Comparison of ENCODE assay signal across 1 cellular context in genomic region chr22:19970479-19971275, GRCh38.
TF ChIP-seq lines count a peak whose summit lies in the region.

No MANE protein-coding gene starts in this region.

TF ChIP-seq in HepG2, 621 proteins besides CTCF, POLR2A, EP300 and RAD21 (continued from another document and continues in another):
- no peak; the same call in 1 of the 2 replicates for TF ChIP-seq ZHX2 (IDR thresholded peaks at IDR 0.05; ENCODE audit: low read depth)
- TF ChIP-seq ZHX2 (CRISPR knock-in tag; IDR thresholded peaks at IDR 0.05; ENCODE audit: borderline replicate concordance), result no peak
- no peak for TF ChIP-seq MATR3 (CRISPR knock-in tag; IDR thresholded peaks at IDR 0.05)
- TF ChIP-seq ZNF547 (CRISPR knock-in tag; IDR thresholded peaks at IDR 0.05), result no peak
- no peak for TF ChIP-seq NFIB (CRISPR knock-in tag; IDR thresholded peaks at IDR 0.05; ENCODE audit: borderline replicate concordance)
- no peak for TF ChIP-seq ZNF407 (CRISPR knock-in tag; IDR thresholded peaks at IDR 0.05; ENCODE audit: not compliant biosample characterization)
- no peak for TF ChIP-seq TCF7L2 (IDR thresholded peaks at IDR 0.05; ENCODE audit: low read depth, low read length)
- TF ChIP-seq, protein P1, sequence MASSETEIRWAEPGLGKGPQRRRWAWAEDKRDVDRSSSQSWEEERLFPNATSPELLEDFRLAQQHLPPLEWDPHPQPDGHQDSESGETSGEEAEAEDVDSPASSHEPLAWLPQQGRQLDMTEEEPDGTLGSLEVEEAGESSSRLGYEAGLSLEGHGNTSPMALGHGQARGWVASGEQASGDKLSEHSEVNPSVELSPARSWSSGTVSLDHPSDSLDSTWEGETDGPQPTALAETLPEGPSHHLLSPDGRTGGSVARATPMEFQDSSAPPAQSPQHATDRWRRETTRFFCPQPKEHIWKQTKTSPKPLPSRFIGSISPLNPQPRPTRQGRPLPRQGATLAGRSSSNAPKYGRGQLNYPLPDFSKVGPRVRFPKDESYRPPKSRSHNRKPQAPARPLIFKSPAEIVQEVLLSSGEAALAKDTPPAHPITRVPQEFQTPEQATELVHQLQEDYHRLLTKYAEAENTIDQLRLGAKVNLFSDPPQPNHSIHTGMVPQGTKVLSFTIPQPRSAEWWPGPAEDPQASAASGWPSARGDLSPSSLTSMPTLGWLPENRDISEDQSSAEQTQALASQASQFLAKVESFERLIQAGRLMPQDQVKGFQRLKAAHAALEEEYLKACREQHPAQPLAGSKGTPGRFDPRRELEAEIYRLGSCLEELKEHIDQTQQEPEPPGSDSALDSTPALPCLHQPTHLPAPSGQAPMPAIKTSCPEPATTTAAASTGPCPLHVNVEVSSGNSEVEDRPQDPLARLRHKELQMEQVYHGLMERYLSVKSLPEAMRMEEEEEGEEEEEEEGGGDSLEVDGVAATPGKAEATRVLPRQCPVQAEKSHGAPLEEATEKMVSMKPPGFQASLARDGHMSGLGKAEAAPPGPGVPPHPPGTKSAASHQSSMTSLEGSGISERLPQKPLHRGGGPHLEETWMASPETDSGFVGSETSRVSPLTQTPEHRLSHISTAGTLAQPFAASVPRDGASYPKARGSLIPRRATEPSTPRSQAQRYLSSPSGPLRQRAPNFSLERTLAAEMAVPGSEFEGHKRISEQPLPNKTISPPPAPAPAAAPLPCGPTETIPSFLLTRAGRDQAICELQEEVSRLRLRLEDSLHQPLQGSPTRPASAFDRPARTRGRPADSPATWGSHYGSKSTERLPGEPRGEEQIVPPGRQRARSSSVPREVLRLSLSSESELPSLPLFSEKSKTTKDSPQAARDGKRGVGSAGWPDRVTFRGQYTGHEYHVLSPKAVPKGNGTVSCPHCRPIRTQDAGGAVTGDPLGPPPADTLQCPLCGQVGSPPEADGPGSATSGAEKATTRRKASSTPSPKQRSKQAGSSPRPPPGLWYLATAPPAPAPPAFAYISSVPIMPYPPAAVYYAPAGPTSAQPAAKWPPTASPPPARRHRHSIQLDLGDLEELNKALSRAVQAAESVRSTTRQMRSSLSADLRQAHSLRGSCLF (CRISPR knock-in tag; IDR thresholded peaks at IDR 0.05; ENCODE audit: borderline replicate concordance), result no peak
- TF ChIP-seq MYC (CRISPR knock-in tag; IDR thresholded peaks at IDR 0.05; ENCODE audit: borderline replicate concordance), result peak; percentile 88
- no peak for TF ChIP-seq ZNF782 (CRISPR knock-in tag; IDR thresholded peaks at IDR 0.05; ENCODE audit: borderline replicate concordance)
- TF ChIP-seq ZFP82 (CRISPR knock-in tag; IDR thresholded peaks at IDR 0.05; ENCODE audit: borderline replicate concordance), result 0 out of 2 replicates have a peak, but pooled peaks have one; percentile 31
- peak; percentile 83 for TF ChIP-seq ZNF619 (CRISPR knock-in tag; IDR thresholded peaks at IDR 0.05)
- TF ChIP-seq, protein P2, sequence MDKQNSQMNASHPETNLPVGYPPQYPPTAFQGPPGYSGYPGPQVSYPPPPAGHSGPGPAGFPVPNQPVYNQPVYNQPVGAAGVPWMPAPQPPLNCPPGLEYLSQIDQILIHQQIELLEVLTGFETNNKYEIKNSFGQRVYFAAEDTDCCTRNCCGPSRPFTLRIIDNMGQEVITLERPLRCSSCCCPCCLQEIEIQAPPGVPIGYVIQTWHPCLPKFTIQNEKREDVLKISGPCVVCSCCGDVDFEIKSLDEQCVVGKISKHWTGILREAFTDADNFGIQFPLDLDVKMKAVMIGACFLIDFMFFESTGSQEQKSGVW (CRISPR knock-in tag; IDR thresholded peaks at IDR 0.05; ENCODE audit: borderline replicate concordance), result no peak
- TF ChIP-seq ZNF101 (CRISPR knock-in tag; IDR thresholded peaks at IDR 0.05; ENCODE audit: borderline replicate concordance, low read depth), result no peak
- peak; percentile 72; the same call in 1 of the 2 replicates for TF ChIP-seq ZNF124 (CRISPR knock-in tag; IDR thresholded peaks at IDR 0.05)
- peak; percentile 80; the same call in 1 of the 2 replicates for TF ChIP-seq ZNF232 (CRISPR knock-in tag; IDR thresholded peaks at IDR 0.05; ENCODE audit: borderline replicate concordance)
- 0 out of 2 replicates have a peak, but pooled peaks have one; percentile 40 for TF ChIP-seq ZNF230 (CRISPR knock-in tag; IDR thresholded peaks at IDR 0.05)
- TF ChIP-seq KDM3A (CRISPR knock-in tag; IDR thresholded peaks at IDR 0.05; ENCODE audit: low read depth), result peak; percentile 68; the same call in 1 of the 2 replicates
- TF ChIP-seq, protein P3, sequence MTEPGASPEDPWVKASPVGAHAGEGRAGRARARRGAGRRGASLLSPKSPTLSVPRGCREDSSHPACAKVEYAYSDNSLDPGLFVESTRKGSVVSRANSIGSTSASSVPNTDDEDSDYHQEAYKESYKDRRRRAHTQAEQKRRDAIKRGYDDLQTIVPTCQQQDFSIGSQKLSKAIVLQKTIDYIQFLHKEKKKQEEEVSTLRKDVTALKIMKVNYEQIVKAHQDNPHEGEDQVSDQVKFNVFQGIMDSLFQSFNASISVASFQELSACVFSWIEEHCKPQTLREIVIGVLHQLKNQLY (CRISPR knock-in tag; IDR thresholded peaks at IDR 0.05), result peak; percentile 71
- no peak for TF ChIP-seq DR1 (CRISPR knock-in tag; IDR thresholded peaks at IDR 0.05)
- TF ChIP-seq, protein P4, sequence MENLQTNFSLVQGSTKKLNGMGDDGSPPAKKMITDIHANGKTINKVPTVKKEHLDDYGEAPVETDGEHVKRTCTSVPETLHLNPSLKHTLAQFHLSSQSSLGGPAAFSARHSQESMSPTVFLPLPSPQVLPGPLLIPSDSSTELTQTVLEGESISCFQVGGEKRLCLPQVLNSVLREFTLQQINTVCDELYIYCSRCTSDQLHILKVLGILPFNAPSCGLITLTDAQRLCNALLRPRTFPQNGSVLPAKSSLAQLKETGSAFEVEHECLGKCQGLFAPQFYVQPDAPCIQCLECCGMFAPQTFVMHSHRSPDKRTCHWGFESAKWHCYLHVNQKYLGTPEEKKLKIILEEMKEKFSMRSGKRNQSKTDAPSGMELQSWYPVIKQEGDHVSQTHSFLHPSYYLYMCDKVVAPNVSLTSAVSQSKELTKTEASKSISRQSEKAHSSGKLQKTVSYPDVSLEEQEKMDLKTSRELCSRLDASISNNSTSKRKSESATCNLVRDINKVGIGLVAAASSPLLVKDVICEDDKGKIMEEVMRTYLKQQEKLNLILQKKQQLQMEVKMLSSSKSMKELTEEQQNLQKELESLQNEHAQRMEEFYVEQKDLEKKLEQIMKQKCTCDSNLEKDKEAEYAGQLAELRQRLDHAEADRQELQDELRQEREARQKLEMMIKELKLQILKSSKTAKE (CRISPR knock-in tag; IDR thresholded peaks at IDR 0.05; ENCODE audit: borderline replicate concordance), result peak; percentile 84
- no peak for TF ChIP-seq SCMH1 (CRISPR knock-in tag; IDR thresholded peaks at IDR 0.05; ENCODE audit: borderline replicate concordance)
- TF ChIP-seq, protein P5, sequence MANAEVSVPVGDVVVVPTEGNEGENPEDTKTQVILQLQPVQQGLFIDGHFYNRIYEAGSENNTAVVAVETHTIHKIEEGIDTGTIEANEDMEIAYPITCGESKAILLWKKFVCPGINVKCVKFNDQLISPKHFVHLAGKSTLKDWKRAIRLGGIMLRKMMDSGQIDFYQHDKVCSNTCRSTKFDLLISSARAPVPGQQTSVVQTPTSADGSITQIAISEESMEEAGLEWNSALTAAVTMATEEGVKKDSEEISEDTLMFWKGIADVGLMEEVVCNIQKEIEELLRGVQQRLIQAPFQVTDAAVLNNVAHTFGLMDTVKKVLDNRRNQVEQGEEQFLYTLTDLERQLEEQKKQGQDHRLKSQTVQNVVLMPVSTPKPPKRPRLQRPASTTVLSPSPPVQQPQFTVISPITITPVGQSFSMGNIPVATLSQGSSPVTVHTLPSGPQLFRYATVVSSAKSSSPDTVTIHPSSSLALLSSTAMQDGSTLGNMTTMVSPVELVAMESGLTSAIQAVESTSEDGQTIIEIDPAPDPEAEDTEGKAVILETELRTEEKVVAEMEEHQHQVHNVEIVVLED (CRISPR knock-in tag; IDR thresholded peaks at IDR 0.05; ENCODE audit: borderline replicate concordance), result no peak
- TF ChIP-seq PITX1 (CRISPR knock-in tag; IDR thresholded peaks at IDR 0.05), result peak; percentile 53; the same call in 1 of the 2 replicates
- TF ChIP-seq ZNF784 (CRISPR knock-in tag; IDR thresholded peaks at IDR 0.05; ENCODE audit: borderline replicate concordance), result no peak
- TF ChIP-seq ZNF773 (CRISPR knock-in tag; IDR thresholded peaks at IDR 0.05; ENCODE audit: borderline replicate concordance), result no peak
- peak; percentile 65 for TF ChIP-seq TEAD3 (CRISPR knock-in tag; optimal IDR thresholded peaks at IDR 0.05; ENCODE audit: borderline replicate concordance)
- TF ChIP-seq NFYC (CRISPR knock-in tag; IDR thresholded peaks at IDR 0.05), result peak; percentile 5; the same call in 1 of the 2 replicates
